9 cellular contexts compared by ENCODE assay signal in genomic region chr5:136018814-136019777, GRCh38. TPM values are rescaled to one million over a fixed set of nuclear protein-coding genes. Genes with fewer than 3 reads are reported as not detected.
DNase-seq lines count a peak whose midpoint lies in the region; ATAC-seq, FAIRE-seq and TF ChIP-seq lines count a peak whose summit lies in the region.
"Had no signal": no experiment of that assay in that cellular context is flagged by ENCODE, and none has a peak within 500 bp of the region (broad histone marks: within the 10 kb centered on the region; RNA-seq: fewer than 3 reads in every experiment).

No MANE protein-coding gene starts in this region.

- H3K9me3 Mint-ChIP-seq in endodermal cell, result no peaks in the 10 kb centered on the region
- no peaks in the 10 kb centered on the region for H3K9me3 Mint-ChIP-seq in activated naive CD8-positive, alpha-beta T cell treated with anti-CD3 and anti-CD28 coated beads for 36 hours

- FAIRE-seq in frontal cortex (lab: Jason Lieb, UNC), result no peak

- H3K36me3 Mint-ChIP-seq in endodermal cell (ENCODE audit: low read depth), result no peaks in the 10 kb centered on the region
- H3K36me3 Mint-ChIP-seq in activated naive CD8-positive, alpha-beta T cell treated with anti-CD3 and anti-CD28 coated beads for 36 hours, result no peaks in the 10 kb centered on the region

- H3K27ac ChIP-seq in AG04450 (ENCODE audit: low read depth, low read length), result peak overlapping the region; percentile 98
- no peak overlapping the region for H3K27ac ChIP-seq in endodermal cell (ENCODE audit: low read depth, low read length)
- peak overlapping the region; percentile 69 for H3K27ac ChIP-seq in muscle layer of duodenum (ENCODE audit: low read length)

- H3K4me1 ChIP-seq in endodermal cell (ENCODE audit: control insufficient read depth, insufficient read depth, low read length) (no peaks in the 10 kb centered on the region), muscle layer of duodenum (ENCODE audit: control insufficient read depth in 1 of 2, insufficient read depth in 2 of 2, low read length in 2 of 2) (peaks cover 34 to 49% of the 10 kb centered on the region in 2 donors)

- no peak for ATAC-seq in GM18519 (IDR thresholded peaks at IDR 0.05; ENCODE audit: low FRiP score, unreplicated experiment)

- CTCF ChIA-PET in AG04450 (lab: Charles Lee), result interaction anchor here (0.7 to 1.8 kb wide), 2 partner anchors 16 to 39 kb away, joined by 3 to 7 read pairs; no protein-coding TSS in a partner anchor

- H3K27me3 ChIP-seq in AG04450 (ENCODE audit: control insufficient read depth, insufficient read depth, low read length), result no peaks in the 10 kb centered on the region
- peaks cover 5% of the 10 kb centered on the region for H3K27me3 ChIP-seq in endodermal cell (ENCODE audit: control insufficient read depth, insufficient read depth, low read length, poor library complexity, severe bottlenecking)
- no peaks in the 10 kb centered on the region for H3K27me3 ChIP-seq in muscle layer of duodenum (ENCODE audit: low read depth, low read length)

- no peak overlapping the region for H3K27ac Mint-ChIP-seq in endodermal cell
- H3K27ac Mint-ChIP-seq in activated naive CD8-positive, alpha-beta T cell treated with anti-CD3 and anti-CD28 coated beads for 36 hours, result no peak overlapping the region

- H3K9ac ChIP-seq in endodermal cell (ENCODE audit: extremely low read depth, low read length, poor library complexity, severe bottlenecking), result no peak overlapping the region

- peak; percentile 58 for TF ChIP-seq CTCF in AG04450 (IDR thresholded peaks at IDR 0.05; ENCODE audit: low read depth, low read length)
- no peak for TF ChIP-seq CTCF in endodermal cell (conservative IDR thresholded peaks at IDR 0.05)

- H3K27me3 Mint-ChIP-seq in endodermal cell (ENCODE audit: insufficient read depth), result peaks cover 17% of the 10 kb centered on the region
- H3K27me3 Mint-ChIP-seq in activated naive CD8-positive, alpha-beta T cell treated with anti-CD3 and anti-CD28 coated beads for 36 hours, result peaks cover 32% of the 10 kb centered on the region

- peak; percentile 97 for DNase-seq in AG04450 (ENCODE audit: low read depth, low spot score)
- peak; percentile 73 for DNase-seq in NCI-H460 (ENCODE audit: extremely low read depth, low read depth)
- peak; percentile 34 for DNase-seq in endodermal cell
- DNase-seq in frontal cortex (ENCODE audit: low spot score in 2 of 2), result no peak
- DNase-seq in NOMO-1 (lab: John Stamatoyannopoulos, UW; ENCODE audit: unreplicated experiment in 2 of 2), result no peak
- no peak for DNase-seq in activated naive CD8-positive, alpha-beta T cell treated with anti-CD3 and anti-CD28 coated beads for 36 hours
- DNase-seq: KBM-7 had no signal

- no peaks in the 10 kb centered on the region for H3K4me1 Mint-ChIP-seq in endodermal cell
- H3K4me1 Mint-ChIP-seq in activated naive CD8-positive, alpha-beta T cell treated with anti-CD3 and anti-CD28 coated beads for 36 hours, result no peaks in the 10 kb centered on the region

- H3K9me3 ChIP-seq in AG04450 (ENCODE audit: control insufficient read depth, insufficient read depth, low read length) (no peaks in the 10 kb centered on the region), endodermal cell (ENCODE audit: control insufficient read depth, low read length) (no peaks in the 10 kb centered on the region), muscle layer of duodenum (ENCODE audit: control insufficient read depth in 1 of 2, low read length in 2 of 2) (no peaks in the 10 kb centered on the region)

- 0 out of 2 replicates have a peak overlapping the region, but pooled peaks have one; percentile 11 for H3K4me3 ChIP-seq in AG04450 (ENCODE audit: low read depth, low read length)
- no peak overlapping the region for H3K4me3 ChIP-seq in endodermal cell (ENCODE audit: low read length)
- H3K4me3 ChIP-seq in muscle layer of duodenum (ENCODE audit: low read depth in 1 of 2, low read length in 2 of 2), result no peak overlapping the region

- WGBS in endodermal cell (ENCODE audit: insufficient coverage in 1 of 2, insufficient read length in 1 of 2), 2 experiments, result 76 to 89% methylated on average over 6 to 11 of the region's 11 CpGs

- POLR2A ChIA-PET in AG04450 (lab: Yijun Ruan, JAX), result interaction anchor here (0.9 to 3.1 kb wide), 5 partner anchors 10 to 39 kb away, joined by 3 to 12 read pairs (median 7); partner anchors contain the start of gene TGFBI

- H3K36me3 ChIP-seq in endodermal cell (ENCODE audit: control insufficient read depth, insufficient read depth, low read length) (no peaks in the 10 kb centered on the region), muscle layer of duodenum (ENCODE audit: control insufficient read depth in 1 of 2, insufficient read depth in 2 of 2, low read length in 2 of 2) (peaks cover 0 to 13% of the 10 kb centered on the region in 2 donors)

- H3K4me3 Mint-ChIP-seq in endodermal cell, result no peak overlapping the region
- H3K4me3 Mint-ChIP-seq in activated naive CD8-positive, alpha-beta T cell treated with anti-CD3 and anti-CD28 coated beads for 36 hours, result no peak overlapping the region

RNA-seq across cellular contexts. Expression of gene TGFBI, which starts 9.7 kb away (rescaled TPM):
- 2,219 and 2,576 TPM in 2 replicates for polyA plus RNA-seq in AG04450 (2011; rRNA removed)
- polyA minus RNA-seq in AG04450 (2011; rRNA and poly(A)+ RNA removed), result 1,062 and 1,253 TPM in 2 replicates
- total RNA-seq in NCI-H460 (2014; rRNA removed; shearing (Covaris generic)), result 1,239 and 1,373 TPM in 2 replicates
- polyA plus RNA-seq in NCI-H460 (2014; cell fraction: nucleus; rRNA removed), result 1,196 and 1,230 TPM in 2 replicates
- total RNA-seq in endodermal cell (1 to 10 TPM; 2.8 to 4.9 TPM), frontal cortex (4.9 TPM)
- polyA plus RNA-seq in endodermal cell (2013, experiment 1 of 2), result 40.8 TPM
- polyA plus RNA-seq in endodermal cell (2013, experiment 2 of 2), result 59.6 TPM
- total RNA-seq in activated naive CD8-positive, alpha-beta T cell treated with anti-CD3 and anti-CD28 coated beads for 36 hours, result not detected

Comparison
In these comparisons a context has a peak if more than half of its experiments do, and no peak if none do; other contexts are left out.
1. DNase-seq: peak in AG04450 (single experiment), NCI-H460 (single experiment) and endodermal cell (single experiment); none in frontal cortex (0 of 2), NOMO-1 (0 of 2) and activated naive CD8-positive, alpha-beta T cell treated with anti-CD3 and anti-CD28 coated beads for 36 hours (single experiment).
2. RNA of gene TGFBI, which starts 9.7 kb away (total RNA-seq): 1,239 to 1,373 TPM in NCI-H460; 4.9 TPM in frontal cortex (single experiment), 2.8 to 4.9 TPM in endodermal cell and not detected in activated naive CD8-positive, alpha-beta T cell treated with anti-CD3 and anti-CD28 coated beads for 36 hours; every median in the first group is over 100 times any median in the second.